In genomic region chr16:69424053-69424934, GRCh38 we compare ENCODE assay signal across 1 cellular context.
TF ChIP-seq lines count a peak whose summit lies in the region.

Gene CYB5B, plus strand, starts transcription at chr16:69424619. Its CDS starts 65 bp downstream, at chr16:69424684.

TF ChIP-seq in WTC11, 78 proteins besides CTCF, POLR2A, EP300 and RAD21 (continued from another document):
- peak; percentile 32; the same call in 1 of the 2 replicates for TF ChIP-seq FOXP4 (CRISPR knock-in tag; IDR thresholded peaks at IDR 0.05)
- TF ChIP-seq FOXK1 (CRISPR knock-in tag; IDR thresholded peaks at IDR 0.05): peak; percentile 65; the same call in 1 of the 2 replicates
